Comparison of ENCODE assay signal across 8 cellular contexts in genomic region chr4:674172-675035, GRCh38. TPM values are rescaled to one million over a fixed set of nuclear protein-coding genes. Genes with fewer than 3 reads are reported as not detected.
DNase-seq lines count a peak whose midpoint lies in the region; ATAC-seq and TF ChIP-seq lines count a peak whose summit lies in the region.

TSS of gene ATP5ME (minus strand) at chr4:674276. CDS start at chr4:674247, 29 bp downstream.
TSS of gene MYL5 (plus strand) at chr4:674542. CDS start at chr4:678027, 3,485 bp downstream.

- H3K27ac Mint-ChIP-seq in progenitor cell of endocrine pancreas, result peak within 1 kb of the TSS; percentile 93

- peak; percentile 99 for TF ChIP-seq CTCF in GM13976 (IDR thresholded peaks at IDR 0.05; ENCODE audit: borderline replicate concordance, control extremely low read depth, extremely low read depth, insufficient read depth, missing control alignments)
- peak; percentile 92 for TF ChIP-seq CTCF in left ventricle myocardium inferior (IDR thresholded peaks at IDR 0.05; ENCODE audit: borderline replicate concordance)
- peak; percentile 99 for TF ChIP-seq CTCF in progenitor cell of endocrine pancreas (IDR thresholded peaks at IDR 0.05; ENCODE audit: unreplicated experiment)

- no peaks in the 10 kb centered on the region for H3K9me3 ChIP-seq in left ventricle myocardium inferior (replicated peaks)

- peaks cover 6% of the 10 kb centered on the region for H3K4me1 Mint-ChIP-seq in progenitor cell of endocrine pancreas (ENCODE audit: low read depth)

- H3K4me1 ChIP-seq in left ventricle myocardium inferior, result peaks cover 39% of the 10 kb centered on the region

- H3K27ac ChIP-seq in left ventricle myocardium inferior (replicated peaks), result peak within 1 kb of the TSS; percentile 93

- H3K36me3 ChIP-seq in left ventricle myocardium inferior, result peaks cover 28% of the 10 kb centered on the region

- peak; percentile 72 for ATAC-seq in HG02870 (IDR thresholded peaks at IDR 0.05; ENCODE audit: unreplicated experiment)

- H3K4me3 ChIP-seq in left ventricle myocardium inferior, result peak within 1 kb of the TSS; percentile 87

- no peaks in the 10 kb centered on the region for H3K27me3 Mint-ChIP-seq in progenitor cell of endocrine pancreas

- intact Hi-C loops in left ventricle myocardium inferior (cut with micrococcal nuclease), result no loop called here

- in situ Hi-C loops in GM13976 (cut with MboI; ENCODE audit: low sequenced_read_pairs, unreplicated experiment), result no loop called here

- H3K4me3 Mint-ChIP-seq in progenitor cell of endocrine pancreas (ENCODE audit: low read depth), result peak within 1 kb of the TSS; percentile 86

- H3K9me3 Mint-ChIP-seq in progenitor cell of endocrine pancreas (ENCODE audit: low read depth), result no peaks in the 10 kb centered on the region

- H3K36me3 Mint-ChIP-seq in progenitor cell of endocrine pancreas (ENCODE audit: insufficient read depth), result peaks cover 8% of the 10 kb centered on the region

- DNase-seq in GM13976 (ENCODE audit: low spot score) (peak; percentile 100), NCI-H146 (lab: John Stamatoyannopoulos, UW) (peak; percentile 96), T-helper 1 cell (peak; percentile 97 to 98 (median 97)), amniotic epithelial cell (ENCODE audit: low read depth) (peak; percentile 91), left ventricle myocardium inferior (peak; percentile 96), progenitor cell of endocrine pancreas (ENCODE audit: low spot score, unreplicated experiment) (peak; percentile 93), ureter (ENCODE audit: low spot score) (peak; percentile 97)

- no peaks in the 10 kb centered on the region for H3K27me3 ChIP-seq in left ventricle myocardium inferior (ENCODE audit: low read depth)

RNA-seq across cellular contexts. Expression of gene ATP5ME, which starts in this region (rescaled TPM):
- 914 TPM for total RNA-seq in left ventricle myocardium inferior
- 235 and 236 TPM in 2 replicates for total RNA-seq in progenitor cell of endocrine pancreas
- total RNA-seq in ureter, result 317 TPM

RNA-seq across cellular contexts. Expression of gene MYL5, which starts in this region (rescaled TPM):
- total RNA-seq in left ventricle myocardium inferior, result 4.5 TPM
- total RNA-seq in progenitor cell of endocrine pancreas, result 22.6 and 23.7 TPM in 2 replicates
- 46.0 TPM for total RNA-seq in ureter

Comparison
In these comparisons a context has a peak if more than half of its experiments do, and no peak if none do; other contexts are left out.
1. Peak in every context shown above with its lines: DNase-seq, ATAC-seq, H3K4me3 ChIP-seq and H3K27ac ChIP-seq.